ENCODE assay signal across 20 cellular contexts in the genomic region with DNA sequence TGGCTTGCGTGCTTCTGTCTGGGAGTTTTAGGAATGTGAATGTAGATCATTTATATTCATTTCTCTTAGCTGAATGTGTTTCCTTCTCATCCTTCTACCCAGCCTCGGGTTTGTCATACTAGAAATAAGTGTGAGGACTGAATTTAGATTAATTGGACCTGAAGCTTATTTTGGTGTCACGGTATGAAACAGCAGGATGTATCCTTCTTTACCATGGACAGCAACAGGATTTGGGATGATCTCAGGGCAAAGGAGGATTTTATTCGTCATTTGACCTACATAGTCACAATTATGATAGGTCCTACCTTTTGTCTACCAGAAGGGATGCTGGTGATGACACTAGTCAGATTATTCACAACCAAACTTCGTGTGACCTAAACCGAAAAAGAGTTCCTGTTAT.
DNase-seq lines count a peak whose midpoint lies in the region; ATAC-seq and TF ChIP-seq lines count a peak whose summit lies in the region.
"Had no signal": no experiment of that assay in that cellular context is flagged by ENCODE, and none has a peak within 500 bp of the region (broad histone marks: within the 10 kb centered on the region; RNA-seq: fewer than 3 reads in every experiment).

No MANE protein-coding gene starts in this region.

- in situ Hi-C loops in G401 (cut with HindIII; ENCODE audit: low sequenced_read_pairs): no loop called here
- in situ Hi-C loops in KBM-7 (cut with MboI; ENCODE audit: low pct_unique_long_range_greater_than_20kb, low sequenced_read_pairs): no loop called here

- H3K27ac Mint-ChIP-seq in HFFc6: peak overlapping the region; percentile 16; the same call in 1 of the 2 replicates
- H3K27ac Mint-ChIP-seq: CD14-positive monocyte; CD4-positive, alpha-beta T cell; CD8-positive, alpha-beta memory T cell had no signal

- peaks cover 54% of the 10 kb centered on the region for H3K4me1 Mint-ChIP-seq in HFFc6 (ENCODE audit: low read depth)
- H3K4me1 Mint-ChIP-seq: CD14-positive monocyte; CD8-positive, alpha-beta memory T cell had no signal

- peaks cover 72% of the 10 kb centered on the region for H3K36me3 Mint-ChIP-seq in HFFc6 (ENCODE audit: low read depth)
- H3K36me3 Mint-ChIP-seq: CD14-positive monocyte had no signal

- intact Hi-C loops in tibial artery (cut with DNase I; ENCODE audit: low total_unique reads): no loop called here

- no peak overlapping the region for H3K9ac ChIP-seq in SK-N-SH
- H3K9ac ChIP-seq: BLaER1 treated with 17β-estradiol and CSF1 and Interleukin-3, amounts not matched to agents 10 nM and 100 nM had no signal

- no peaks in the 10 kb centered on the region for H3K9me3 ChIP-seq in SK-N-SH
- no peaks in the 10 kb centered on the region for H3K9me3 ChIP-seq in tibial artery
- H3K9me3 ChIP-seq: BE2C had no signal

- TF ChIP-seq CTCF in SK-N-SH (IDR thresholded peaks at IDR 0.05): no peak
- TF ChIP-seq CTCF in HFFc6 (IDR thresholded peaks at IDR 0.05): no peak
- TF ChIP-seq CTCF in tibial artery (IDR thresholded peaks at IDR 0.05): no peak

- H3K4me2 ChIP-seq in SK-N-SH: no peak overlapping the region
- H3K4me2 ChIP-seq: BLaER1 treated with 17β-estradiol and CSF1 and Interleukin-3, amounts not matched to agents 10 nM and 100 nM had no signal

- TF ChIP-seq EP300 in SK-N-SH (IDR thresholded peaks at IDR 0.05; ENCODE audit: borderline replicate concordance in 1 of 2, low read depth in 1 of 2, low read length in 1 of 2): no peak

- DNase-seq in SK-N-SH: no peak
- DNase-seq in G401 (ENCODE audit: low spot score): peak; percentile 9
- no peak for DNase-seq in HFFc6
- DNase-seq in cerebellar cortex (ENCODE audit: low spot score): peak; percentile 9
- DNase-seq in RPMI8226: no peak
- no peak for DNase-seq in tibial artery
- DNase-seq in KBM-7: no peak
- DNase-seq: ACHN; AML-193; BE2C; CD4-positive, alpha-beta T cell; CD8-positive, alpha-beta memory T cell; DMS53; DMS79 treated with DMSO at 0.1 percent for 48 hours; H7; HCEC 1CT had no signal

- TF ChIP-seq RAD21 in SK-N-SH (IDR thresholded peaks at IDR 0.05; ENCODE audit: low read length): no peak

- H4K20me1 ChIP-seq in SK-N-SH (ENCODE audit: insufficient read depth): no peaks in the 10 kb centered on the region
- H4K20me1 ChIP-seq: BLaER1 treated with 17β-estradiol and CSF1 and Interleukin-3, amounts not matched to agents 10 nM and 100 nM had no signal

- H2AFZ ChIP-seq in SK-N-SH (ENCODE audit: low read depth): no peak overlapping the region

- H3K4me3 ChIP-seq in SK-N-SH (ENCODE audit: low read depth in 2 of 2, low read length in 1 of 2): no peak overlapping the region
- H3K4me3 ChIP-seq in tibial artery: no peak overlapping the region
- H3K4me3 ChIP-seq: BLaER1 treated with 17β-estradiol and CSF1 and Interleukin-3, amounts not matched to agents 10 nM and 100 nM had no signal

- POLR2A ChIA-PET in SK-N-SH (lab: Yijun Ruan, JAX): no interaction called here

- peaks cover 29% of the 10 kb centered on the region for H3K9me3 Mint-ChIP-seq in HFFc6

- H3K27me3 ChIP-seq in SK-N-SH (ENCODE audit: insufficient read depth) (no peaks in the 10 kb centered on the region), tibial artery (no peaks in the 10 kb centered on the region)
- H3K27me3 ChIP-seq: BE2C; BLaER1 treated with 17β-estradiol and CSF1 and Interleukin-3, amounts not matched to agents 10 nM and 100 nM had no signal

- peaks cover 23% of the 10 kb centered on the region for H3K27me3 Mint-ChIP-seq in HFFc6 (ENCODE audit: insufficient read depth)
- H3K27me3 Mint-ChIP-seq: CD4-positive, alpha-beta T cell; CD8-positive, alpha-beta memory T cell had no signal

- peaks cover 25% of the 10 kb centered on the region for H3K79me2 ChIP-seq in SK-N-SH (ENCODE audit: insufficient read depth)

- no peak overlapping the region; the same call in 1 of the 2 replicates for H3K4me3 Mint-ChIP-seq in HFFc6
- H3K4me3 Mint-ChIP-seq: CD14-positive monocyte; CD4-positive, alpha-beta T cell; CD8-positive, alpha-beta memory T cell had no signal

- H3K4me1 ChIP-seq in SK-N-SH (ENCODE audit: control insufficient read depth in 1 of 2, insufficient read depth in 2 of 2, low read depth in 1 of 2, low read length in 1 of 2) (no peaks in the 10 kb centered on the region; a peak in 1 of 4 replicates), tibial artery (no peaks in the 10 kb centered on the region)
- H3K4me1 ChIP-seq: BE2C; BLaER1 treated with 17β-estradiol and CSF1 and Interleukin-3, amounts not matched to agents 10 nM and 100 nM had no signal

- H3K27ac ChIP-seq in SK-N-SH (ENCODE audit: low read depth in 2 of 2, low read length in 1 of 2) (no peak overlapping the region), tibial artery (no peak overlapping the region)
- H3K27ac ChIP-seq: 22Rv1; BLaER1 treated with 17β-estradiol and CSF1 and Interleukin-3, amounts not matched to agents 10 nM and 100 nM had no signal

- H3F3A ChIP-seq in SK-N-SH (replicated peaks; ENCODE audit: insufficient read depth): peaks cover 5% of the 10 kb centered on the region

- H3K9me2 ChIP-seq in SK-N-SH: no peaks in the 10 kb centered on the region

- WGBS in SK-N-SH (ENCODE audit: low lambda C conversion rate): 72% methylated on average over 6 of the region's 6 CpGs

- H3K36me3 ChIP-seq in SK-N-SH (replicated peaks in 1 of 2; ENCODE audit: control insufficient read depth in 1 of 2, insufficient read depth in 2 of 2, low read length in 1 of 2) (peaks cover 0 to 39% of the 10 kb centered on the region in 2 experiments), tibial artery (no peaks in the 10 kb centered on the region)
- H3K36me3 ChIP-seq: BE2C; BLaER1 treated with 17β-estradiol and CSF1 and Interleukin-3, amounts not matched to agents 10 nM and 100 nM had no signal

- ATAC-seq in SK-N-SH treated with all-trans-retinoic acid at 6 μM for 48 hours: no peak

- CTCF ChIA-PET in SK-N-SH (lab: Yijun Ruan, JAX): no interaction called here

TF ChIP-seq in SK-N-SH, 30 proteins besides CTCF, POLR2A, EP300 and RAD21 (continues in another document):
- TF ChIP-seq, protein P1, sequence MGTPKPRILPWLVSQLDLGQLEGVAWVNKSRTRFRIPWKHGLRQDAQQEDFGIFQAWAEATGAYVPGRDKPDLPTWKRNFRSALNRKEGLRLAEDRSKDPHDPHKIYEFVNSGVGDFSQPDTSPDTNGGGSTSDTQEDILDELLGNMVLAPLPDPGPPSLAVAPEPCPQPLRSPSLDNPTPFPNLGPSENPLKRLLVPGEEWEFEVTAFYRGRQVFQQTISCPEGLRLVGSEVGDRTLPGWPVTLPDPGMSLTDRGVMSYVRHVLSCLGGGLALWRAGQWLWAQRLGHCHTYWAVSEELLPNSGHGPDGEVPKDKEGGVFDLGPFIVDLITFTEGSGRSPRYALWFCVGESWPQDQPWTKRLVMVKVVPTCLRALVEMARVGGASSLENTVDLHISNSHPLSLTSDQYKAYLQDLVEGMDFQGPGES (IDR thresholded peaks at IDR 0.05; ENCODE audit: low read depth, low read length): no peak

TF ChIP-seq in SK-N-SH treated with all-trans-retinoic acid at 6 μM for 48 hours, 23 proteins besides CTCF, POLR2A, EP300 and RAD21 (continues in another document):
- TF ChIP-seq ZNF565 (CRISPR knock-in tag; conservative IDR thresholded peaks at IDR 0.05; ENCODE audit: low read depth): no peak
- TF ChIP-seq BACH2 (CRISPR knock-in tag; IDR thresholded peaks at IDR 0.05; ENCODE audit: borderline replicate concordance): no peak
- TF ChIP-seq, protein P2, sequence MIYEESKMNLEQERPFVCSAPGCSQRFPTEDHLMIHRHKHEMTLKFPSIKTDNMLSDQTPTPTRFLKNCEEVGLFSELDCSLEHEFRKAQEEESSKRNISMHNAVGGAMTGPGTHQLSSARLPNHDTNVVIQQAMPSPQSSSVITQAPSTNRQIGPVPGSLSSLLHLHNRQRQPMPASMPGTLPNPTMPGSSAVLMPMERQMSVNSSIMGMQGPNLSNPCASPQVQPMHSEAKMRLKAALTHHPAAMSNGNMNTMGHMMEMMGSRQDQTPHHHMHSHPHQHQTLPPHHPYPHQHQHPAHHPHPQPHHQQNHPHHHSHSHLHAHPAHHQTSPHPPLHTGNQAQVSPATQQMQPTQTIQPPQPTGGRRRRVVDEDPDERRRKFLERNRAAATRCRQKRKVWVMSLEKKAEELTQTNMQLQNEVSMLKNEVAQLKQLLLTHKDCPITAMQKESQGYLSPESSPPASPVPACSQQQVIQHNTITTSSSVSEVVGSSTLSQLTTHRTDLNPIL (CRISPR knock-in tag; IDR thresholded peaks at IDR 0.05; ENCODE audit: low read depth): no peak
- no peak for TF ChIP-seq GLIS3 (CRISPR knock-in tag; IDR thresholded peaks at IDR 0.05)
- TF ChIP-seq, protein P3, sequence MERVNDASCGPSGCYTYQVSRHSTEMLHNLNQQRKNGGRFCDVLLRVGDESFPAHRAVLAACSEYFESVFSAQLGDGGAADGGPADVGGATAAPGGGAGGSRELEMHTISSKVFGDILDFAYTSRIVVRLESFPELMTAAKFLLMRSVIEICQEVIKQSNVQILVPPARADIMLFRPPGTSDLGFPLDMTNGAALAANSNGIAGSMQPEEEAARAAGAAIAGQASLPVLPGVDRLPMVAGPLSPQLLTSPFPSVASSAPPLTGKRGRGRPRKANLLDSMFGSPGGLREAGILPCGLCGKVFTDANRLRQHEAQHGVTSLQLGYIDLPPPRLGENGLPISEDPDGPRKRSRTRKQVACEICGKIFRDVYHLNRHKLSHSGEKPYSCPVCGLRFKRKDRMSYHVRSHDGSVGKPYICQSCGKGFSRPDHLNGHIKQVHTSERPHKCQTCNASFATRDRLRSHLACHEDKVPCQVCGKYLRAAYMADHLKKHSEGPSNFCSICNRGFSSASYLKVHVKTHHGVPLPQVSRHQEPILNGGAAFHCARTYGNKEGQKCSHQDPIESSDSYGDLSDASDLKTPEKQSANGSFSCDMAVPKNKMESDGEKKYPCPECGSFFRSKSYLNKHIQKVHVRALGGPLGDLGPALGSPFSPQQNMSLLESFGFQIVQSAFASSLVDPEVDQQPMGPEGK (CRISPR knock-in tag; IDR thresholded peaks at IDR 0.05; ENCODE audit: borderline replicate concordance): no peak
- TF ChIP-seq ZFP30 (CRISPR knock-in tag; IDR thresholded peaks at IDR 0.05): no peak

Comparison
In these comparisons a context has a peak if more than half of its experiments do, and no peak if none do; other contexts are left out.
1. DNase-seq: peak in G401 (single experiment) and cerebellar cortex (single experiment); none in SK-N-SH (single experiment), HFFc6 (single experiment), RPMI8226 (single experiment), tibial artery (0 of 2) and KBM-7 (single experiment).